ENCODE assay signal across 8 cellular contexts in genomic region chr19:2507109-2507508, GRCh38. TPM values are rescaled to one million over a fixed set of nuclear protein-coding genes. Genes with fewer than 3 reads are reported as not detected.
DNase-seq lines count a peak whose midpoint lies in the region; ATAC-seq, FAIRE-seq and TF ChIP-seq lines count a peak whose summit lies in the region.

No MANE protein-coding gene starts in this region.

- H3K9me3 ChIP-seq in A549 (no peaks in the 10 kb centered on the region), colonic mucosa (no peaks in the 10 kb centered on the region), neutrophil (no peaks in the 10 kb centered on the region)

- peaks cover 11% of the 10 kb centered on the region for H3K27me3 Mint-ChIP-seq in nephron progenitor cell (ENCODE audit: low read depth, poor library complexity)

- H3K27me3 ChIP-seq in colonic mucosa (no peaks in the 10 kb centered on the region), neutrophil (peaks cover 10% of the 10 kb centered on the region)

- no peak for TF ChIP-seq POLR2A in A549 (IDR thresholded peaks at IDR 0.05; ENCODE audit: low read length)

- POLR2A ChIA-PET in A549 (lab: Yijun Ruan, JAX): interaction anchor here (1.1 to 1.7 kb wide), 2 partner anchors 31 to 71 kb away, joined by 6 to 21 read pairs; partner anchors contain the start of gene GADD45B
- POLR2A ChIA-PET in HEK293T (lab: Yijun Ruan, JAX): interaction anchor here (0.7 to 3.2 kb wide), 4 partner anchors 10 to 93 kb away, joined by 3 to 24 read pairs (median 4); partner anchors contain the start of gene GADD45B

- CTCF ChIA-PET in A549 (lab: Yijun Ruan, JAX) (interaction anchor here (0.9 to 1.4 kb wide), 2 partner anchors 31 to 33 kb away, joined by 3 to 5 read pairs; partner anchors contain the start of gene GADD45B), HEK293T (lab: Yijun Ruan, JAX) (interaction anchor here (0.7 kb wide), 1 partner anchor 71 kb away, joined by 4 read pairs; no protein-coding TSS in a partner anchor)

- TF ChIP-seq EP300 in A549 (IDR thresholded peaks at IDR 0.05): peak; percentile 52 to 71; a peak in 2 of 5 replicates

- no peak for TF ChIP-seq RAD21 in A549 (conservative IDR thresholded peaks at IDR 0.05 in 1 of 2, IDR thresholded peaks at IDR 0.05 in 1 of 2)

- FAIRE-seq in A549 (lab: Jason Lieb, UNC): no peak

- H3K4me1 Mint-ChIP-seq in nephron progenitor cell: peaks cover 22% of the 10 kb centered on the region

- intact Hi-C loops in colonic mucosa (cut with DNase I): no loop called here
- intact Hi-C loops in posterior vena cava (cut with DNase I): no loop called here

- ATAC-seq in A549 (peak; percentile 90 to 92), GM19324 (IDR thresholded peaks at IDR 0.05; ENCODE audit: low FRiP score, unreplicated experiment) (no peak)

- no peaks in the 10 kb centered on the region for H3K9me3 Mint-ChIP-seq in nephron progenitor cell

- H3K4me3 Mint-ChIP-seq in nephron progenitor cell: no peak overlapping the region

- H3K4me2 ChIP-seq in A549: peak overlapping the region; percentile 77

- H3K27ac Mint-ChIP-seq in nephron progenitor cell: no peak overlapping the region

- TF ChIP-seq CTCF in A549 (IDR thresholded peaks at IDR 0.05) (no peak), colonic mucosa (IDR thresholded peaks at IDR 0.05) (no peak), neutrophil (IDR thresholded peaks at IDR 0.05) (no peak), nephron progenitor cell (IDR thresholded peaks at IDR 0.05) (no peak)

- DNase-seq in A549 (ENCODE audit: low read depth in 1 of 2, low spot score in 1 of 2): peak; percentile 52 to 95
- peak; percentile 37 for DNase-seq in HEK293T (ENCODE audit: extremely low spot score)
- peak; percentile 52 for DNase-seq in NOMO-1 treated with dmso at 0.1 percent for 144 hours (lab: John Stamatoyannopoulos, UW; ENCODE audit: unreplicated experiment)
- peak; percentile 70 for DNase-seq in colonic mucosa
- no peak for DNase-seq in posterior vena cava (ENCODE audit: low spot score)
- no peak for DNase-seq in nephron progenitor cell

- H3K36me3 ChIP-seq in colonic mucosa (no peaks in the 10 kb centered on the region), neutrophil (no peaks in the 10 kb centered on the region)

- H3K4me1 ChIP-seq in A549 (peaks cover 30% of the 10 kb centered on the region), colonic mucosa (no peaks in the 10 kb centered on the region), neutrophil (ENCODE audit: control insufficient read depth in 1 of 2, insufficient read depth in 1 of 2, low read depth in 1 of 2, low read length in 1 of 2) (peaks cover 11 to 18% of the 10 kb centered on the region in 2 experiments)

- H3K27ac ChIP-seq in A549: peak overlapping the region; percentile 78 to 87
- peak overlapping the region; percentile 44 for H3K27ac ChIP-seq in colonic mucosa
- H3K27ac ChIP-seq in neutrophil: peak overlapping the region; percentile 48

- WGBS in A549 (ENCODE audit: missing lambda C conversion rate): 3% methylated on average over 12 of the region's 12 CpGs

- 0 out of 3 replicates have a peak overlapping the region, but pooled peaks have one; percentile 10 for H3K4me3 ChIP-seq in A549
- H3K4me3 ChIP-seq in colonic mucosa: no peak overlapping the region
- peak overlapping the region; percentile 17 to 47 for H3K4me3 ChIP-seq in neutrophil (ENCODE audit: low read depth in 1 of 2, low read length in 1 of 2)

- H3K9ac ChIP-seq in colonic mucosa (ENCODE audit: low read depth in 2 of 2, low read length in 2 of 2): peak overlapping the region in 1 of 2 donors; percentile 55

- no peaks in the 10 kb centered on the region for H3K36me3 Mint-ChIP-seq in nephron progenitor cell (ENCODE audit: low read depth)

TF ChIP-seq in A549, 52 proteins besides CTCF, POLR2A, EP300 and RAD21:
- TF ChIP-seq CHD2 (IDR thresholded peaks at IDR 0.05; ENCODE audit: low read length, partially characterized antibody): no peak
- peak; percentile 57; the same call in 1 of the 2 replicates for TF ChIP-seq GATA3 (IDR thresholded peaks at IDR 0.05; ENCODE audit: borderline replicate concordance)
- TF ChIP-seq JUN (IDR thresholded peaks at IDR 0.05): peak in 1 of 2 experiments; percentile 44; a peak in 2 of 5 replicates
- 0 out of 2 replicates have a peak, but pooled peaks have one; percentile 25 for TF ChIP-seq EHF (CRISPR knock-in tag; IDR thresholded peaks at IDR 0.05)
- TF ChIP-seq FOSL2 (IDR thresholded peaks at IDR 0.05): no peak
- peak; percentile 55 for TF ChIP-seq FOSL2 (CRISPR knock-in tag; IDR thresholded peaks at IDR 0.05)
- TF ChIP-seq MAX (IDR thresholded peaks at IDR 0.05): peak; percentile 60
- peak; percentile 13 to 79; a peak in 2 of 4 replicates for TF ChIP-seq CEBPB (IDR thresholded peaks at IDR 0.05)
- peak; percentile 83; the same call in 1 of the 2 replicates for TF ChIP-seq FOXS1 (CRISPR knock-in tag; IDR thresholded peaks at IDR 0.05)
- peak; percentile 47; the same call in 1 of the 2 replicates for TF ChIP-seq HOXB5 (CRISPR knock-in tag; IDR thresholded peaks at IDR 0.05)
- no peak for TF ChIP-seq PHF8 (IDR thresholded peaks at IDR 0.05; ENCODE audit: borderline replicate concordance, low read depth)
- no peak for TF ChIP-seq FOSB (CRISPR knock-in tag; IDR thresholded peaks at IDR 0.05)
- 0 out of 3 replicates have a peak, but pooled peaks have one; percentile 17 for TF ChIP-seq BCL3 (IDR thresholded peaks at IDR 0.05)
TF ChIP-seq in A549: peak in this region for 9.

TF ChIP-seq in HEK293T, 16 proteins besides CTCF, POLR2A, EP300 and RAD21:
- TF ChIP-seq FOXK2 (IDR thresholded peaks at IDR 0.05) (no peak), SP1 (IDR thresholded peaks at IDR 0.05) (no peak)
TF ChIP-seq in HEK293T: peak in this region for 0.

RNA-seq across cellular contexts. Expression of gene GADD45B, which starts 31.2 kb away (rescaled TPM):
- polyA plus RNA-seq in A549 (2011; rRNA removed): 65.3 and 72.5 TPM in 2 replicates
- polyA plus RNA-seq in A549 (2012; cell fraction: cytosol; rRNA removed): 120 and 125 TPM in 2 replicates
- 193 and 205 TPM in 2 replicates for polyA plus RNA-seq in A549 (2012; cell fraction: nucleus; rRNA removed)
- polyA plus RNA-seq in A549 (2017; fragmentation: RNase III; extraction: RNeasy Plus Mini Kit Qiagen cat#74134 plus additional on column Dnase treatment): 38.6 to 42.4 TPM (median 39.9 TPM) in 3 replicates
- 42.7 and 50.1 TPM in 2 replicates for polyA minus RNA-seq in A549 (2011; rRNA and poly(A)+ RNA removed)
- 10 to 100 TPM; 17.5 to 21.6 TPM for total RNA-seq in colonic mucosa
- 100 to 1,000 TPM; 120 to 160 TPM for total RNA-seq in posterior vena cava

RNA-seq across cellular contexts. Expression of gene LMNB2, which starts 50.4 kb away (rescaled TPM):
- polyA plus RNA-seq in A549 (2011; rRNA removed) (53.5 and 54.6 TPM in 2 replicates), A549 (2017; fragmentation: RNase III; extraction: RNeasy Plus Mini Kit Qiagen cat#74134 plus additional on column Dnase treatment) (93.6 to 105 TPM (median 97.7 TPM) in 3 replicates)
- polyA plus RNA-seq in A549 (2012; cell fraction: cytosol; rRNA removed): 96.0 and 132 TPM in 2 replicates
- 167 and 168 TPM in 2 replicates for polyA plus RNA-seq in A549 (2012; cell fraction: nucleus; rRNA removed)
- 53.1 and 60.5 TPM in 2 replicates for polyA minus RNA-seq in A549 (2011; rRNA and poly(A)+ RNA removed)
- total RNA-seq in colonic mucosa (100 to 1,000 TPM in 1 of 2 donors, 10 to 100 TPM in 1; 35.6 to 186 TPM), posterior vena cava (10 to 100 TPM; 14.4 to 17.9 TPM)

Comparison
In these comparisons a context has a peak if more than half of its experiments do, and no peak if none do; other contexts are left out.
1. DNase-seq: peak in A549 (2 of 2), HEK293T (single experiment), NOMO-1 treated with dmso at 0.1 percent for 144 hours (single experiment) and colonic mucosa (single experiment); none in posterior vena cava (single experiment) and nephron progenitor cell (single experiment).
2. RNA of gene GADD45B, which starts 31.2 kb away (total RNA-seq): 120 to 160 TPM in posterior vena cava; 17.5 to 21.6 TPM in colonic mucosa; every median in the first group is over 4 times any median in the second.
3. Peak in every context shown above with its lines, with median percentiles within 50 percentile points of each other: H3K27ac ChIP-seq.